Comparison of ENCODE assay signal across 16 cellular contexts in the genomic region with DNA sequence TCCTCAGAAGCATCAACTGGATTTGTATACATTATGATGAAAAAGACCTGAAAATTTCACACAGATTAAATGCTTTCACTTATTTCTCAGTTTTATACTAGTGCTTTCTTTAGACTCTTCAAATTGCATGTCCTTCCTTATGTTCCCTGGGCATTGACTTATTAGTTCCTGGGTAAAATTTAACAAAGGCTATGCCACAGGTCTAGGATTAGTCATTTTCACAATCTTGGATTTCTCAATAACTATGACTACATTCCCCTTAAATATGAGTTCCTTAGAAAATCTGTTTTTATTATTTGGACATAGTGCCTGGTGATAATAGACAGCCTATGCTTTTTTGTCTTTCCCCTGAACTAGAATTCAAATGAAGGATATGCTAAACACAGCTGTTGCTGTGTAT.
DNase-seq lines count a peak whose midpoint lies in the region; ATAC-seq, FAIRE-seq and TF ChIP-seq lines count a peak whose summit lies in the region.
"Had no signal": no experiment of that assay in that cellular context is flagged by ENCODE, and none has a peak within 500 bp of the region (broad histone marks: within the 10 kb centered on the region; RNA-seq: fewer than 3 reads in every experiment).

No MANE protein-coding gene starts in this region.

- H3K27me3 ChIP-seq in GM23248 (replicated peaks; ENCODE audit: insufficient read depth) (no peaks in the 10 kb centered on the region), ovary (no peaks in the 10 kb centered on the region), vagina (no peaks in the 10 kb centered on the region)
- H3K27me3 ChIP-seq: thyroid gland had no signal

- H3K4me2 ChIP-seq in A549 (peak overlapping the region; percentile 71), GM23248 (ENCODE audit: unreplicated experiment) (no peak overlapping the region)

- H3K9me2 ChIP-seq in GM23248 (ENCODE audit: insufficient read depth) = no peaks in the 10 kb centered on the region

- TF ChIP-seq RAD21 in A549 (conservative IDR thresholded peaks at IDR 0.05 in 1 of 2, IDR thresholded peaks at IDR 0.05 in 1 of 2) = no peak

- CTCF ChIA-PET in A549 (lab: Yijun Ruan, JAX) = no interaction called here

- peak overlapping the region; percentile 26; the same call in 1 of the 2 replicates for H2AFZ ChIP-seq in GM23248

- TF ChIP-seq POLR2A in A549 (IDR thresholded peaks at IDR 0.05; ENCODE audit: low read length) = no peak
- no peak for TF ChIP-seq POLR2A in ovary (IDR thresholded peaks at IDR 0.05)
- TF ChIP-seq POLR2A in vagina (IDR thresholded peaks at IDR 0.05) = no peak

- H3K27ac ChIP-seq in A549 (peak overlapping the region; percentile 77 to 79), GM23248 (no peak overlapping the region), ovary (no peak overlapping the region), vagina (no peak overlapping the region)
- H3K27ac ChIP-seq: thyroid gland had no signal

- POLR2A ChIA-PET in A549 (lab: Yijun Ruan, JAX) = no interaction called here

- H3K4me3 ChIP-seq in A549 (no peak overlapping the region), GM23248 (no peak overlapping the region), ovary (no peak overlapping the region), vagina (no peak overlapping the region)
- H3K4me3 ChIP-seq: thyroid gland had no signal

- TF ChIP-seq CTCF in A549 (IDR thresholded peaks at IDR 0.05) (no peak), ovary (IDR thresholded peaks at IDR 0.05) (no peak), vagina (IDR thresholded peaks at IDR 0.05) (no peak)

- H3K9me3 ChIP-seq in A549 (no peaks in the 10 kb centered on the region), GM23248 (ENCODE audit: low read depth) (no peaks in the 10 kb centered on the region), ovary (no peaks in the 10 kb centered on the region), vagina (no peaks in the 10 kb centered on the region)
- H3K9me3 ChIP-seq: thyroid gland had no signal

- H3K9ac ChIP-seq in GM23248 = no peak overlapping the region

- H3F3A ChIP-seq in GM23248 (ENCODE audit: insufficient read depth) = no peaks in the 10 kb centered on the region

- in situ Hi-C loops in GM23248 (cut with MboI) = no loop called here

- FAIRE-seq in A549 (lab: Jason Lieb, UNC) = no peak
- FAIRE-seq: GM12891 had no signal

- no peaks in the 10 kb centered on the region for H4K20me1 ChIP-seq in GM23248 (ENCODE audit: insufficient read depth)

- TF ChIP-seq EP300 in A549 (IDR thresholded peaks at IDR 0.05) = no peak
- no peak for TF ChIP-seq EP300 in ovary (IDR thresholded peaks at IDR 0.05)

- no peaks in the 10 kb centered on the region for H3K79me2 ChIP-seq in GM23248 (ENCODE audit: insufficient read depth)

- H3K4me1 ChIP-seq in A549 (peaks cover 23% of the 10 kb centered on the region), GM23248 (ENCODE audit: insufficient read depth) (peaks cover 11% of the 10 kb centered on the region), ovary (ENCODE audit: insufficient read depth) (no peaks in the 10 kb centered on the region), vagina (no peaks in the 10 kb centered on the region)
- H3K4me1 ChIP-seq: thyroid gland had no signal

- peak; percentile 30 to 39; a peak in 2 of 6 replicates for ATAC-seq in A549
- no peak for ATAC-seq in GM19397 (IDR thresholded peaks at IDR 0.05; ENCODE audit: unreplicated experiment)
- ATAC-seq: activated CD4-positive, alpha-beta T cell treated with anti-CD3 and anti-CD28 coated beads for 36 hours had no signal

- intact Hi-C loops in ovary (cut with DNase I) (no loop called here), vagina (cut with DNase I) (loop anchor here (10.0 kb wide), 1 partner anchor 325 kb away; no protein-coding TSS in a partner anchor)

- H3K36me3 ChIP-seq in GM23248 (ENCODE audit: low read depth) = no peaks in the 10 kb centered on the region
- no peaks in the 10 kb centered on the region for H3K36me3 ChIP-seq in ovary
- H3K36me3 ChIP-seq in vagina = no peaks in the 10 kb centered on the region
- H3K36me3 ChIP-seq: thyroid gland had no signal

- DNase-seq in A549 (ENCODE audit: low read depth in 1 of 2, low spot score in 1 of 2) (peak in 1 of 2 experiments; percentile 8), GM23248 (peak; percentile 71), amniotic epithelial cell (ENCODE audit: low read depth) (peak; percentile 93), glomerular visceral epithelial cell (ENCODE audit: extremely low spot score) (peak; percentile 72), SIG-M5 (lab: John Stamatoyannopoulos, UW) (no peak), ovary (no peak), vagina (ENCODE audit: extremely low spot score in 2 of 2) (no peak)
- DNase-seq: activated CD4-positive, alpha-beta T cell treated with anti-CD3 and anti-CD28 coated beads for 36 hours; activated T-cell treated with anti-CD3 and anti-CD28 coated beads, Interleukin-2, amount 50 U/mL, for 48 hours; amygdala; DMS53; effector CD4-positive, alpha-beta T cell; OCI-M1; thyroid gland had no signal

TF ChIP-seq in A549, 52 proteins besides CTCF, POLR2A, EP300 and RAD21:
- no peak for TF ChIP-seq MYC (IDR thresholded peaks at IDR 0.05; ENCODE audit: borderline replicate concordance, low read length)
- no peak for TF ChIP-seq TP53 (CRISPR knock-in tag; IDR thresholded peaks at IDR 0.05)
- no peak for TF ChIP-seq ZC3H11A (IDR thresholded peaks at IDR 0.05)
- TF ChIP-seq HOXB13 (CRISPR knock-in tag; IDR thresholded peaks at IDR 0.05; ENCODE audit: low read depth) = no peak
- TF ChIP-seq FOSL2 (IDR thresholded peaks at IDR 0.05) = no peak
- peak; percentile 40 for TF ChIP-seq FOSL2 (CRISPR knock-in tag; IDR thresholded peaks at IDR 0.05)
- TF ChIP-seq CEBPB (IDR thresholded peaks at IDR 0.05) = peak in 1 of 2 experiments; percentile 69; a peak in 3 of 4 replicates
- no peak for TF ChIP-seq SMC3 (IDR thresholded peaks at IDR 0.05)
- 0 out of 2 replicates have a peak, but pooled peaks have one; percentile 18 for TF ChIP-seq JUNB (IDR thresholded peaks at IDR 0.05)

Comparison
In these comparisons a context has a peak if more than half of its experiments do, and no peak if none do; other contexts are left out.
1. DNase-seq: peak in GM23248 (single experiment), amniotic epithelial cell (single experiment) and glomerular visceral epithelial cell (single experiment); none in SIG-M5 (single experiment), ovary (0 of 5) and vagina (0 of 2).
2. H3K27ac ChIP-seq: peak in A549 (2 of 2); none in GM23248 (single experiment), ovary (0 of 2) and vagina (single experiment).